In genomic region chr17:28728364-28729200, GRCh38 we compare ENCODE assay signal across 8 cellular contexts. TPM values are rescaled to one million over a fixed set of nuclear protein-coding genes. Genes with fewer than 3 reads are reported as not detected.
A peak's percentile ranks its signal among the peaks of the same experiment; 100 is the strongest.
DNase-seq lines count a peak whose midpoint lies in the region; ATAC-seq, FAIRE-seq and TF ChIP-seq lines count a peak whose summit lies in the region.

Gene NEK8 (plus strand): TSS chr17:28728788. CDS start chr17:28728814, 26 bp downstream.

- peaks cover 8 to 14% of the 10 kb centered on the region in 2 experiments for H3K36me3 ChIP-seq in keratinocyte (ENCODE audit: control insufficient read depth in 2 of 2, extremely low read depth in 1 of 2, insufficient read depth in 2 of 2, low read length in 2 of 2)

- peaks cover under 1% of the 10 kb centered on the region for H3K79me2 ChIP-seq in keratinocyte (ENCODE audit: control insufficient read depth, insufficient read depth, low read length)

- peak; percentile 53 for FAIRE-seq in keratinocyte (lab: Jason Lieb, UNC)

- H3K27me3 ChIP-seq in keratinocyte (ENCODE audit: control insufficient read depth, extremely low read depth, insufficient read depth, low read length) = no peaks in the 10 kb centered on the region

- peak within 1 kb of the TSS; percentile 78 for H2AFZ ChIP-seq in keratinocyte (ENCODE audit: control insufficient read depth, low read length)

- H3K9ac ChIP-seq in keratinocyte (ENCODE audit: control insufficient read depth, extremely low read depth, insufficient read depth, low read length) = peak within 1 kb of the TSS; percentile 98

- no peaks in the 10 kb centered on the region for H3K9me3 ChIP-seq in keratinocyte (ENCODE audit: control insufficient read depth, low read depth, low read length)

- H3K4me2 ChIP-seq in keratinocyte (ENCODE audit: control insufficient read depth, extremely low read depth, insufficient read depth, low read depth, low read length) = peak within 1 kb of the TSS; percentile 91

- ATAC-seq in GM18909 (IDR thresholded peaks at IDR 0.05; ENCODE audit: poor library complexity, unreplicated experiment) = peak; percentile 38
- ATAC-seq in HG03159 (IDR thresholded peaks at IDR 0.05; ENCODE audit: unreplicated experiment) = peak; percentile 34

- H3K4me1 ChIP-seq in keratinocyte (ENCODE audit: control insufficient read depth, extremely low read depth, insufficient read depth, low read length) = peaks cover 31% of the 10 kb centered on the region

- peak within 1 kb of the TSS; percentile 72 to 92 (median 77) for H3K4me3 ChIP-seq in keratinocyte (ENCODE audit: control insufficient read depth in 2 of 3, extremely low read depth in 1 of 3, insufficient read depth in 2 of 3, low read depth in 1 of 3, low read length in 3 of 3)

- peaks cover 10% of the 10 kb centered on the region for H4K20me1 ChIP-seq in keratinocyte (ENCODE audit: control insufficient read depth, extremely low read depth, insufficient read depth, low read length)

- H3K9me1 ChIP-seq in keratinocyte (ENCODE audit: control insufficient read depth, extremely low read depth, insufficient read depth, low read length) = no peaks in the 10 kb centered on the region

- DNase-seq in AG08396 (ENCODE audit: low spot score) (peak; percentile 95), NCI-H446 (lab: John Stamatoyannopoulos, UW) (peak; percentile 84 to 95), keratinocyte (ENCODE audit: low read depth, low spot score) (peak; percentile 81)
- peak; percentile 94 for DNase-seq in activated CD4-positive, CD25-positive, alpha-beta regulatory T cell treated with anti-CD3 and anti-CD28 coated beads, Interleukin-2, amount 50 U/mL, for 16 hours (ENCODE audit: low read depth, low spot score)
- peak; percentile 96 for DNase-seq in central memory CD4-positive, alpha-beta T cell
- DNase-seq in stimulated activated CD4-positive, alpha-beta T cell treated with anti-CD3 and anti-CD28 coated beads, Interleukin-12 subunit alpha, Interleukin-12 subunit beta, amount 100 ng/mL, for 24 hours (ENCODE audit: low read depth in 2 of 2) = peak; percentile 92 to 99

- peak within 1 kb of the TSS; percentile 99 for H3K27ac ChIP-seq in keratinocyte (ENCODE audit: control insufficient read depth, insufficient read depth, low read length)

- dilution Hi-C loops in keratinocyte (cut with MboI; ENCODE audit: extremely low pct_ligation_motif_present, low sequenced_read_pairs) = no loop called here

- TF ChIP-seq CTCF in keratinocyte (optimal IDR thresholded peaks at IDR 0.05 in 1 of 3, IDR thresholded peaks at IDR 0.05 in 1 of 3, conservative IDR thresholded peaks at IDR 0.05 in 1 of 3; ENCODE audit: extremely low read depth in 1 of 3, insufficient read depth in 2 of 3, low read length in 3 of 3) = no peak

RNA-seq across cellular contexts. Expression of gene NEK8, which starts in this region (rescaled TPM):
- polyA plus RNA-seq in keratinocyte = 4.1 to 6.2 TPM (median 4.3 TPM) in 3 replicates
- 0.17 TPM for polyA plus RNA-seq in keratinocyte (2011; ENCODE audit: low read depth)
- 2.1 and 3.0 TPM in 2 replicates for polyA plus RNA-seq in keratinocyte (2011; cell fraction: cytosol; rRNA removed)
- polyA plus RNA-seq in keratinocyte (2011; cell fraction: nucleus; rRNA removed) = 12.1 and 12.5 TPM in 2 replicates
- polyA plus RNA-seq in keratinocyte (2012; ENCODE audit: low replicate concordance) = 0.80 and 2.6 TPM in 2 replicates
- 7.7 to 9.8 TPM (median 9.6 TPM) in 3 replicates for polyA minus RNA-seq in keratinocyte
- 2.3 TPM for polyA minus RNA-seq in keratinocyte (2011; cell fraction: cytosol; rRNA and poly(A)+ RNA removed)
- polyA minus RNA-seq in keratinocyte (2011; cell fraction: nucleus; rRNA and poly(A)+ RNA removed) = 3.7 and 5.8 TPM in 2 replicates

Comparison
In these comparisons a context has a peak if more than half of its experiments do, and no peak if none do; other contexts are left out.
1. Peak in every context shown above with its lines: DNase-seq, ATAC-seq, H3K4me3 ChIP-seq and H3K27ac ChIP-seq.